1 cellular context compared by ENCODE assay signal in the genomic region with DNA sequence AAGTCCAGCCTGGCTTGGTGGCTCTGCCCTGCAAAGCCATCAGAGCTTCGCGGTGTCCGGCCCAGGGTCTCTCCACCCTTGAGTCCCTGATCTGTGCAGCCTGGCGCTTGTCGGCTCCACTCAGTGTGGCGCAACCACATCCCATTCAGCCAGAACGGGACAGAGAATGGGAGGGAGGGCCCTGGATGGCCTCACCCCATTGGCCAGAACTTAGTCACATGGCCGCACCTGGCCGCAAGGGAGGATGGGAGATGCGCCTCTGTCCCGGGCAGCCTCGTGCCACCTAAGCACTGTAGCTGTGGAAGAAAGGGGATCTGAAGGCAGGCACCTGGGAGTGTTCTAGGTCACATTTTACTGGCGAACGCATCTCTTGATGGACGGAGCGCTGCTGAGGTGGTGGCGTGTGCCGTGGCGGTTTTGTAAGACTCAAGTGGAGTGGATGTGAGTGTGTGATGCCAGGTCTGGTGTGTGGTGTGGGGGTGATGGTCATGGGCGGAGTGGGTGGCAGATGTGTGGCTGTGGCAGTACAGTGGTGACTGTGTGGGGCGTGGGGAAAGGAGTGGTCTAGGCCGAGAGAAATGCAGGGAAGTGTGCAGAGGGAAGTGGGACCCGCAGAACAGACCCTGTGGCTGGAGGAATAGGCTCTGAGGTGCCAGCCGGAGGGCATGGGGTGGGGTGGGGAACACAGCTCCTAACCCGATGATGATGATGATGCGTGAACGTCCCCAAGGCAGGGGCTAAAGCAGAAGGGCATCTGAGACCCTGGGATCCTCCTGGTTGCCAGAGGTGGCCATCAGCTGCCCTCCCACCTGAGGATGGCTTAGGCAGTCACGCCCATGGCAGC.
TF ChIP-seq lines count a peak whose summit lies in the region.

No MANE protein-coding gene starts in this region.

TF ChIP-seq in K562, 482 proteins besides CTCF, POLR2A, EP300 and RAD21 (continued from another document and continues in another):
- no peak for TF ChIP-seq E2F1 (CRISPR knock-in tag; IDR thresholded peaks at IDR 0.05)
- no peak for TF ChIP-seq ILF3 (IDR thresholded peaks at IDR 0.05; ENCODE audit: borderline replicate concordance)
- TF ChIP-seq ZNF12 (CRISPR knock-in tag; IDR thresholded peaks at IDR 0.05) = peak; percentile 47; the same call in 1 of the 2 replicates
- no peak for TF ChIP-seq SMAD3 (CRISPR knock-in tag; conservative IDR thresholded peaks at IDR 0.05)
- TF ChIP-seq TRIM25 (IDR thresholded peaks at IDR 0.05; ENCODE audit: borderline replicate concordance) = no peak
- no peak for TF ChIP-seq HNRNPH1 (optimal IDR thresholded peaks at IDR 0.05; ENCODE audit: low read depth, low read length)
- no peak for TF ChIP-seq TEAD4 (IDR thresholded peaks at IDR 0.05; ENCODE audit: low read length)
- TF ChIP-seq TEAD4 (CRISPR knock-in tag; IDR thresholded peaks at IDR 0.05; ENCODE audit: borderline replicate concordance) = no peak
- no peak for TF ChIP-seq ZC3H4 (CRISPR knock-in tag; IDR thresholded peaks at IDR 0.05; ENCODE audit: borderline replicate concordance)
- peak; percentile 71; the same call in 1 of the 2 replicates for TF ChIP-seq ATF6 (CRISPR knock-in tag; IDR thresholded peaks at IDR 0.05)
- 0 out of 4 replicates have a peak, but pooled peaks of 1 of the 2 experiments have one; percentile 16 for TF ChIP-seq MAZ (CRISPR knock-in tag; conservative IDR thresholded peaks at IDR 0.05 in 1 of 2, IDR thresholded peaks at IDR 0.05 in 1 of 2)
- no peak for TF ChIP-seq RBM15 (IDR thresholded peaks at IDR 0.05; ENCODE audit: insufficient read depth, low read length)
- TF ChIP-seq SETDB1 (IDR thresholded peaks at IDR 0.05; ENCODE audit: low read length) = no peak
- TF ChIP-seq, protein P1, sequence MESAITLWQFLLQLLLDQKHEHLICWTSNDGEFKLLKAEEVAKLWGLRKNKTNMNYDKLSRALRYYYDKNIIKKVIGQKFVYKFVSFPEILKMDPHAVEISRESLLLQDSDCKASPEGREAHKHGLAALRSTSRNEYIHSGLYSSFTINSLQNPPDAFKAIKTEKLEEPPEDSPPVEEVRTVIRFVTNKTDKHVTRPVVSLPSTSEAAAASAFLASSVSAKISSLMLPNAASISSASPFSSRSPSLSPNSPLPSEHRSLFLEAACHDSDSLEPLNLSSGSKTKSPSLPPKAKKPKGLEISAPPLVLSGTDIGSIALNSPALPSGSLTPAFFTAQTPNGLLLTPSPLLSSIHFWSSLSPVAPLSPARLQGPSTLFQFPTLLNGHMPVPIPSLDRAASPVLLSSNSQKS (CRISPR knock-in tag; IDR thresholded peaks at IDR 0.05) = no peak
- peak; percentile 59; the same call in 1 of the 2 replicates for TF ChIP-seq CBX1 (IDR thresholded peaks at IDR 0.05; ENCODE audit: low read depth)
- TF ChIP-seq, protein P2, sequence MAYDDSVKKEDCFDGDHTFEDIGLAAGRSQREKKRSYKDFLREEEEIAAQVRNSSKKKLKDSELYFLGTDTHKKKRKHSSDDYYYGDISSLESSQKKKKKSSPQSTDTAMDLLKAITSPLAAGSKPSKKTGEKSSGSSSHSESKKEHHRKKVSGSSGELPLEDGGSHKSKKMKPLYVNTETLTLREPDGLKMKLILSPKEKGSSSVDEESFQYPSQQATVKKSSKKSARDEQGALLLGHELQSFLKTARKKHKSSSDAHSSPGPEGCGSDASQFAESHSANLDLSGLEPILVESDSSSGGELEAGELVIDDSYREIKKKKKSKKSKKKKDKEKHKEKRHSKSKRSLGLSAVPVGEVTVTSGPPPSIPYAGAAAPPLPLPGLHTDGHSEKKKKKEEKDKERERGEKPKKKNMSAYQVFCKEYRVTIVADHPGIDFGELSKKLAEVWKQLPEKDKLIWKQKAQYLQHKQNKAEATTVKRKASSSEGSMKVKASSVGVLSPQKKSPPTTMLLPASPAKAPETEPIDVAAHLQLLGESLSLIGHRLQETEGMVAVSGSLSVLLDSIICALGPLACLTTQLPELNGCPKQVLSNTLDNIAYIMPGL (CRISPR knock-in tag; IDR thresholded peaks at IDR 0.05) = no peak
- no peak for TF ChIP-seq STAT5A (IDR thresholded peaks at IDR 0.05; ENCODE audit: borderline replicate concordance, low read length)
- TF ChIP-seq CHCHD3 (CRISPR knock-in tag; IDR thresholded peaks at IDR 0.05) = no peak
- TF ChIP-seq, protein P3, sequence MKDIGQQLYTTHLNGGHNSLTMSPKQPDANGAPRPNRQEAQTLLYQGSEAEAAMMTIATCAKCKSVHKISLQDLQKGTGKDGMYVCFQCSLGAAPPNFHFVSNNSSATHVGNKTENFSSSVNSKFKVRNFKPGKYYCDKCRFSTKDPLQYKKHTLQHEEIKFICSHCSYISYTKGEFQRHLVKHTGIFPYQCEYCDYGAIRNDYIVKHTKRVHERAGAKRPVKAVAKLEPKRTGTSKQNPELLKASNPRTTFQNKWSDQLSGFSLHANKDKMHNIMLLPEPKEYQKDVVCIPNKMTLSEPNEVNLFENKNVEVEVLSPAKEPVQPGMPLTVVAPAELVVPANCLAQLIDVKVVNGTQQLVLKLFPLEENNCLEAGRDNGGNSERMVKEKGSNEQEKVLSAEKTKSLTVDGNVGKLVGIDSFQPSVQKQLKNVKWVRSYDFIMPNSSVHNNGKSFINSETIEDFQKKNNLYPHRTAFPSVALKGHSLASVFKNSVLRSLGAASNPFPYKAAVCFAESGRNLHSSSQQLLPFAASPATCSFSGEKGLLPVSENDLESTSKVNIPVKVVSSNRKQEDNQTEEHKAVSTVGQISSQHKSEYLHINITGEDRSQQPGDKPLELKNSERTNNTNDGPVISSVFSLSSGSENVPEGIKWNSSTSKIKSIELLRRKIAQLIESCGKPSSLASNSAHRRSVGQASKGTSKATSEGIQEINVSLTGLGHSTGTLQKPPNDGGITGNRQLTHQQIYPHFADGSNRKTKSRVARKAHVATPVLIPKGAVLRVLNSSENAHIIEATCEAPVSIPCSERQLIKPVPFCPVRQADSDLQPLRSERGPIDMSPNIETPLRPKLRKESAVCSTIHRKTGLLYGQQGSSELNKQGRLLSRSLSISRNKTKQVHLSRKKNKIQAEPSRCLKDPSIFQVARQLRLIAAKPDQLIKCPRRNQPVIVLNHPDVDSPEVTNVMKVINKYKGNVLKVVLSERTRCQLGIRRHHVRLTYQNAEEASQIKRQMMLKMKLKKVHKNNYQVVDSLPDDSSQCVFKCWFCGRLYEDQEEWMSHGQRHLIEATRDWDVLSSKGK (CRISPR knock-in tag; IDR thresholded peaks at IDR 0.05) = no peak
- no peak for TF ChIP-seq MAFG (tag; conservative IDR thresholded peaks at IDR 0.05)
- TF ChIP-seq ZFP36 (IDR thresholded peaks at IDR 0.05; ENCODE audit: low read depth, low read length, partially characterized antibody) = no peak
- no peak for TF ChIP-seq HOMEZ (CRISPR knock-in tag; IDR thresholded peaks at IDR 0.05)
- TF ChIP-seq, protein P4, sequence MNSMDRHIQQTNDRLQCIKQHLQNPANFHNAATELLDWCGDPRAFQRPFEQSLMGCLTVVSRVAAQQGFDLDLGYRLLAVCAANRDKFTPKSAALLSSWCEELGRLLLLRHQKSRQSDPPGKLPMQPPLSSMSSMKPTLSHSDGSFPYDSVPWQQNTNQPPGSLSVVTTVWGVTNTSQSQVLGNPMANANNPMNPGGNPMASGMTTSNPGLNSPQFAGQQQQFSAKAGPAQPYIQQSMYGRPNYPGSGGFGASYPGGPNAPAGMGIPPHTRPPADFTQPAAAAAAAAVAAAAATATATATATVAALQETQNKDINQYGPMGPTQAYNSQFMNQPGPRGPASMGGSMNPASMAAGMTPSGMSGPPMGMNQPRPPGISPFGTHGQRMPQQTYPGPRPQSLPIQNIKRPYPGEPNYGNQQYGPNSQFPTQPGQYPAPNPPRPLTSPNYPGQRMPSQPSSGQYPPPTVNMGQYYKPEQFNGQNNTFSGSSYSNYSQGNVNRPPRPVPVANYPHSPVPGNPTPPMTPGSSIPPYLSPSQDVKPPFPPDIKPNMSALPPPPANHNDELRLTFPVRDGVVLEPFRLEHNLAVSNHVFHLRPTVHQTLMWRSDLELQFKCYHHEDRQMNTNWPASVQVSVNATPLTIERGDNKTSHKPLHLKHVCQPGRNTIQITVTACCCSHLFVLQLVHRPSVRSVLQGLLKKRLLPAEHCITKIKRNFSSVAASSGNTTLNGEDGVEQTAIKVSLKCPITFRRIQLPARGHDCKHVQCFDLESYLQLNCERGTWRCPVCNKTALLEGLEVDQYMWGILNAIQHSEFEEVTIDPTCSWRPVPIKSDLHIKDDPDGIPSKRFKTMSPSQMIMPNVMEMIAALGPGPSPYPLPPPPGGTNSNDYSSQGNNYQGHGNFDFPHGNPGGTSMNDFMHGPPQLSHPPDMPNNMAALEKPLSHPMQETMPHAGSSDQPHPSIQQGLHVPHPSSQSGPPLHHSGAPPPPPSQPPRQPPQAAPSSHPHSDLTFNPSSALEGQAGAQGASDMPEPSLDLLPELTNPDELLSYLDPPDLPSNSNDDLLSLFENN (IDR thresholded peaks at IDR 0.05; ENCODE audit: low read depth in 2 of 2, low read length in 2 of 2) = no peak
- TF ChIP-seq, protein P5, sequence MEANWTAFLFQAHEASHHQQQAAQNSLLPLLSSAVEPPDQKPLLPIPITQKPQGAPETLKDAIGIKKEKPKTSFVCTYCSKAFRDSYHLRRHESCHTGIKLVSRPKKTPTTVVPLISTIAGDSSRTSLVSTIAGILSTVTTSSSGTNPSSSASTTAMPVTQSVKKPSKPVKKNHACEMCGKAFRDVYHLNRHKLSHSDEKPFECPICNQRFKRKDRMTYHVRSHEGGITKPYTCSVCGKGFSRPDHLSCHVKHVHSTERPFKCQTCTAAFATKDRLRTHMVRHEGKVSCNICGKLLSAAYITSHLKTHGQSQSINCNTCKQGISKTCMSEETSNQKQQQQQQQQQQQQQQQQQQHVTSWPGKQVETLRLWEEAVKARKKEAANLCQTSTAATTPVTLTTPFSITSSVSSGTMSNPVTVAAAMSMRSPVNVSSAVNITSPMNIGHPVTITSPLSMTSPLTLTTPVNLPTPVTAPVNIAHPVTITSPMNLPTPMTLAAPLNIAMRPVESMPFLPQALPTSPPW (CRISPR knock-in tag; IDR thresholded peaks at IDR 0.05) = no peak
- TF ChIP-seq HSF4 (CRISPR knock-in tag; IDR thresholded peaks at IDR 0.05; ENCODE audit: borderline replicate concordance) = no peak
- TF ChIP-seq IRF2 (CRISPR knock-in tag; IDR thresholded peaks at IDR 0.05) = peak; percentile 63; the same call in 1 of the 2 replicates
- TF ChIP-seq SLC30A9 (CRISPR knock-in tag; IDR thresholded peaks at IDR 0.05) = no peak
- no peak for TF ChIP-seq ETV5 (CRISPR knock-in tag; IDR thresholded peaks at IDR 0.05; ENCODE audit: low read depth)
- TF ChIP-seq, protein P6, sequence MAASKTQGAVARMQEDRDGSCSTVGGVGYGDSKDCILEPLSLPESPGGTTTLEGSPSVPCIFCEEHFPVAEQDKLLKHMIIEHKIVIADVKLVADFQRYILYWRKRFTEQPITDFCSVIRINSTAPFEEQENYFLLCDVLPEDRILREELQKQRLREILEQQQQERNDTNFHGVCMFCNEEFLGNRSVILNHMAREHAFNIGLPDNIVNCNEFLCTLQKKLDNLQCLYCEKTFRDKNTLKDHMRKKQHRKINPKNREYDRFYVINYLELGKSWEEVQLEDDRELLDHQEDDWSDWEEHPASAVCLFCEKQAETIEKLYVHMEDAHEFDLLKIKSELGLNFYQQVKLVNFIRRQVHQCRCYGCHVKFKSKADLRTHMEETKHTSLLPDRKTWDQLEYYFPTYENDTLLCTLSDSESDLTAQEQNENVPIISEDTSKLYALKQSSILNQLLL (CRISPR knock-in tag; IDR thresholded peaks at IDR 0.05; ENCODE audit: borderline replicate concordance) = no peak
- TF ChIP-seq SIRT6 (IDR thresholded peaks at IDR 0.05; ENCODE audit: low read depth, low read length) = no peak
- TF ChIP-seq PTBP1 (IDR thresholded peaks at IDR 0.05; ENCODE audit: low read depth, low read length) = no peak
- no peak for TF ChIP-seq ZNF444 (CRISPR knock-in tag; IDR thresholded peaks at IDR 0.05)
